In genomic region chr1:95039360-95040031, GRCh38 we compare ENCODE assay signal across 28 cellular contexts. TPM values are rescaled to one million over a fixed set of nuclear protein-coding genes. Genes with fewer than 3 reads are reported as not detected.
DNase-seq lines count a peak whose midpoint lies in the region; ATAC-seq, FAIRE-seq and TF ChIP-seq lines count a peak whose summit lies in the region.
"Had no signal": no experiment of that assay in that cellular context is flagged by ENCODE, and none has a peak within 500 bp of the region (broad histone marks: within the 10 kb centered on the region; RNA-seq: fewer than 3 reads in every experiment).

No MANE protein-coding gene starts in this region.

- H3K79me2 ChIP-seq in mesendoderm (ENCODE audit: control insufficient read depth, insufficient read depth, low read length): no peaks in the 10 kb centered on the region

- no peak overlapping the region for H4K5ac ChIP-seq in mesendoderm (ENCODE audit: low read length)

- H3K27ac ChIP-seq in epithelial cell of prostate: peak overlapping the region; percentile 88
- H3K27ac ChIP-seq in mesendoderm (ENCODE audit: low read depth, low read length): no peak overlapping the region
- no peak overlapping the region for H3K27ac ChIP-seq in upper lobe of left lung
- H3K27ac ChIP-seq: body of pancreas, heart left ventricle, SJSA1, VCaP had no signal

- no peak overlapping the region for H3K4ac ChIP-seq in mesendoderm (ENCODE audit: low read depth, low read length)

- H3K36me3 ChIP-seq in mesendoderm (ENCODE audit: control insufficient read depth, insufficient read depth, low read length) (no peaks in the 10 kb centered on the region), upper lobe of left lung (no peaks in the 10 kb centered on the region)
- H3K36me3 ChIP-seq: heart left ventricle, SJSA1 had no signal

- ATAC-seq in HG02759 (IDR thresholded peaks at IDR 0.05; ENCODE audit: unreplicated experiment): no peak
- ATAC-seq in upper lobe of left lung (ENCODE audit: low FRiP score in 2 of 2): no peak
- ATAC-seq: body of pancreas, heart left ventricle, left ventricle myocardium superior, sciatic nerve had no signal

- no peak overlapping the region for H3K18ac ChIP-seq in mesendoderm (ENCODE audit: low read length)

- no peaks in the 10 kb centered on the region for H3K79me1 ChIP-seq in mesendoderm (ENCODE audit: low read length)

- H3K27me3 ChIP-seq in mesendoderm (ENCODE audit: insufficient read depth, low read length, poor library complexity) (no peaks in the 10 kb centered on the region), upper lobe of left lung (no peaks in the 10 kb centered on the region)
- H3K27me3 ChIP-seq: body of pancreas, heart left ventricle, SJSA1 had no signal

- no peak overlapping the region for H3K9ac ChIP-seq in mesendoderm (ENCODE audit: low read length)

- H2BK15ac ChIP-seq in mesendoderm (replicated peaks; ENCODE audit: low read depth): no peak overlapping the region

- no peak overlapping the region for H3K4me2 ChIP-seq in mesendoderm (ENCODE audit: low read length)

- H3K9me3 ChIP-seq in upper lobe of left lung: no peaks in the 10 kb centered on the region
- H3K9me3 ChIP-seq: body of pancreas, heart left ventricle, mucosa of descending colon, SJSA1 had no signal

- no peak for TF ChIP-seq POLR2A in upper lobe of left lung (IDR thresholded peaks at IDR 0.05)

- no peak overlapping the region for H4K8ac ChIP-seq in mesendoderm (ENCODE audit: low read depth, low read length)

- H2BK120ac ChIP-seq in mesendoderm (ENCODE audit: low read depth, low read length): no peak overlapping the region

- peak; percentile 62 for DNase-seq in ELR (ENCODE audit: low read depth)
- peak; percentile 23 for DNase-seq in RCC 7860 (ENCODE audit: low spot score)
- peak; percentile 52 for DNase-seq in epithelial cell of prostate (ENCODE audit: low read depth, low spot score)
- peak; percentile 67 for DNase-seq in mesendoderm
- DNase-seq in upper lobe of left lung: no peak
- no peak for DNase-seq in stimulated activated CD4-positive, alpha-beta T cell treated with anti-CD3 and anti-CD28 coated beads, Interleukin-4, amount 100 ng/mL, for 1 hour
- DNase-seq in OCI-M1 (lab: John Stamatoyannopoulos, UW): no peak
- DNase-seq: activated CD4-positive, alpha-beta T cell treated with anti-CD3 and anti-CD28 coated beads, Interleukin-2, amount 10 ng/mL, durations not matched to agents 24 days and 14 days; activated CD8-positive, alpha-beta memory T cell treated with anti-CD3 and anti-CD28 coated beads, Interleukin-2, amount 50 U/mL, for 48 hours; activated naive CD8-positive, alpha-beta T cell treated with anti-CD3 and anti-CD28 coated beads for 36 hours; DMS 273 treated with DMSO at 0.1 percent for 48 hours; effector memory CD4-positive, alpha-beta T cell; GF-D8; heart left ventricle; HFFc6; Kasumi-1; left ventricle myocardium superior; mucosa of descending colon; NCI-H1092 treated with DMSO at 0.1 percent for 48 hours; NCI-H1930; NCI-H2227 treated with DMSO at 0.1 percent for 48 hours; NCI-H748 treated with DMSO at 0.1 percent for 48 hours; posterior cingulate gyrus had no signal

- no peak overlapping the region for H2AK5ac ChIP-seq in mesendoderm (ENCODE audit: low read length)

- no peak for FAIRE-seq in RCC 7860 (lab: Jason Lieb, UNC)

- WGBS in mesendoderm (ENCODE audit: extremely low coverage, insufficient coverage, low lambda C conversion rate): no CpG with 5 or more reads among the region's 12 CpGs
- WGBS in upper lobe of left lung, 2 donors: 83 to 87% methylated on average over 10 to 12 of the region's 12 CpGs

- no peaks in the 10 kb centered on the region for H3K4me1 ChIP-seq in mesendoderm (ENCODE audit: control insufficient read depth, low read depth, low read length)
- H3K4me1 ChIP-seq in upper lobe of left lung: peaks cover 5 to 15% (median 14%) of the 10 kb centered on the region in 4 donors

- no peak overlapping the region for H2BK5ac ChIP-seq in mesendoderm (ENCODE audit: low read length)

- H3K23ac ChIP-seq in mesendoderm (ENCODE audit: low read length): no peak overlapping the region

- H3K4me3 ChIP-seq in mesendoderm (ENCODE audit: low read length): no peak overlapping the region
- H3K4me3 ChIP-seq in upper lobe of left lung: no peak overlapping the region
- H3K4me3 ChIP-seq: body of pancreas, heart left ventricle, mucosa of descending colon, SJSA1 had no signal

- TF ChIP-seq EP300 in upper lobe of left lung (IDR thresholded peaks at IDR 0.05): no peak

- TF ChIP-seq CTCF in upper lobe of left lung (IDR thresholded peaks at IDR 0.05): no peak

- H3K56ac ChIP-seq in mesendoderm (ENCODE audit: low read length): no peak overlapping the region

RNA-seq across cellular contexts. Expression of gene ALG14, which starts 33.3 kb away (rescaled TPM):
- polyA plus RNA-seq in mesendoderm (2013, experiment 1 of 2): 2.7 TPM
- polyA plus RNA-seq in mesendoderm (2013, experiment 2 of 2): 2.9 TPM
- total RNA-seq in upper lobe of left lung: 1 to 10 TPM in 3 of 6 donors, under 1 TPM in 3; 0.55 to 6.2 (median 0.98) TPM

Comparison
In these comparisons a context has a peak if more than half of its experiments do, and no peak if none do; other contexts are left out.
1. DNase-seq: peak in ELR (single experiment), RCC 7860 (single experiment), epithelial cell of prostate (single experiment) and mesendoderm (single experiment); none in upper lobe of left lung (0 of 2), stimulated activated CD4-positive, alpha-beta T cell treated with anti-CD3 and anti-CD28 coated beads, Interleukin-4, amount 100 ng/mL, for 1 hour (single experiment) and OCI-M1 (single experiment).